9 cellular contexts compared by ENCODE assay signal in genomic region chr15:52082197-52083036, GRCh38. TPM values are rescaled to one million over a fixed set of nuclear protein-coding genes. Genes with fewer than 3 reads are reported as not detected.
A peak's percentile ranks its signal among the peaks of the same experiment; 100 is the strongest.
DNase-seq lines count a peak whose midpoint lies in the region; ATAC-seq and TF ChIP-seq lines count a peak whose summit lies in the region.
"Had no signal": no experiment of that assay in that cellular context is flagged by ENCODE, and none has a peak within 500 bp of the region (broad histone marks: within the 10 kb centered on the region; RNA-seq: fewer than 3 reads in every experiment).

No MANE protein-coding gene starts in this region.

- no peak overlapping the region for H3K27ac Mint-ChIP-seq in activated CD4-positive, alpha-beta T cell treated with anti-CD3 and anti-CD28 coated beads for 36 hours

- in situ Hi-C loops in brain microvascular endothelial cell (cut with HindIII; ENCODE audit: low pct_ligation_motif_present, low sequenced_read_pairs): no loop called here

- H3K9ac ChIP-seq in KMS-11: peak overlapping the region; percentile 53

- POLR2A ChIA-PET in activated CD4-positive, alpha-beta T cell treated with anti-CD3 and anti-CD28 coated beads for 36 hours (lab: Charles Lee): no interaction called here

- no peaks in the 10 kb centered on the region for H3K36me3 Mint-ChIP-seq in activated CD4-positive, alpha-beta T cell treated with anti-CD3 and anti-CD28 coated beads for 36 hours (ENCODE audit: low read depth)

- H3K36me3 ChIP-seq in KMS-11 (ENCODE audit: insufficient read depth) (no peaks in the 10 kb centered on the region), brain microvascular endothelial cell (replicated peaks) (no peaks in the 10 kb centered on the region)
- H3K36me3 ChIP-seq: esophagus muscularis mucosa had no signal

- no peak overlapping the region for H3K4me3 Mint-ChIP-seq in activated CD4-positive, alpha-beta T cell treated with anti-CD3 and anti-CD28 coated beads for 36 hours

- no peak for TF ChIP-seq CTCF in KMS-11 (conservative IDR thresholded peaks at IDR 0.05; ENCODE audit: low read depth, low read length)
- TF ChIP-seq CTCF in fibroblast of villous mesenchyme (IDR thresholded peaks at IDR 0.05; ENCODE audit: insufficient read depth, low read depth, low read length): peak; percentile 2
- no peak for TF ChIP-seq CTCF in brain microvascular endothelial cell (IDR thresholded peaks at IDR 0.05; ENCODE audit: low read depth, low read length, missing control alignments)

- H4K20me1 ChIP-seq in KMS-11 (ENCODE audit: insufficient read depth): no peaks in the 10 kb centered on the region

- H3K9me3 Mint-ChIP-seq in activated CD4-positive, alpha-beta T cell treated with anti-CD3 and anti-CD28 coated beads for 36 hours (ENCODE audit: low read depth): no peaks in the 10 kb centered on the region

- H3K4me1 Mint-ChIP-seq in activated CD4-positive, alpha-beta T cell treated with anti-CD3 and anti-CD28 coated beads for 36 hours: peaks cover 8% of the 10 kb centered on the region

- peak overlapping the region; percentile 74 for H3K4me2 ChIP-seq in KMS-11

- no peaks in the 10 kb centered on the region for H3K79me2 ChIP-seq in KMS-11 (ENCODE audit: insufficient read depth, low read depth)

- H3K27me3 ChIP-seq in KMS-11 (ENCODE audit: insufficient read depth, low read depth) (no peaks in the 10 kb centered on the region), brain microvascular endothelial cell (replicated peaks) (no peaks in the 10 kb centered on the region)

- H2AFZ ChIP-seq in KMS-11 (ENCODE audit: low read depth): peak overlapping the region; percentile 61

- CTCF ChIA-PET in activated CD4-positive, alpha-beta T cell treated with anti-CD3 and anti-CD28 coated beads for 36 hours (lab: Charles Lee): interaction anchor here (0.5 to 1.7 kb wide), 5 partner anchors 15 to 177 kb away, joined by 3 to 6 read pairs (median 3); no protein-coding TSS in a partner anchor

- H3K27ac ChIP-seq in KMS-11: peak overlapping the region; percentile 87
- no peak overlapping the region for H3K27ac ChIP-seq in brain microvascular endothelial cell
- H3K27ac ChIP-seq: esophagus muscularis mucosa had no signal

- ATAC-seq in GM18499 (IDR thresholded peaks at IDR 0.05; ENCODE audit: insufficient read depth, unreplicated experiment) (peak; percentile 70), GM21717 (IDR thresholded peaks at IDR 0.05; ENCODE audit: unreplicated experiment) (peak; percentile 68)
- ATAC-seq in activated CD4-positive, alpha-beta T cell treated with anti-CD3 and anti-CD28 coated beads for 36 hours: no peak

- H3K27me3 Mint-ChIP-seq in activated CD4-positive, alpha-beta T cell treated with anti-CD3 and anti-CD28 coated beads for 36 hours: no peaks in the 10 kb centered on the region

- intact Hi-C loops in activated CD4-positive, alpha-beta T cell treated with anti-CD3 and anti-CD28 coated beads for 36 hours (cut with DNase I, micrococcal nuclease): no loop called here

- peaks cover 57% of the 10 kb centered on the region for H3K4me1 ChIP-seq in KMS-11 (ENCODE audit: low read depth, poor library complexity, severe bottlenecking)

- H3K4me3 ChIP-seq in KMS-11 (IDR thresholded peaks at IDR 0.05; ENCODE audit: insufficient read depth, low read depth, low read length) (no peak overlapping the region), fibroblast of villous mesenchyme (ENCODE audit: low read depth, low read length) (no peak overlapping the region), brain microvascular endothelial cell (ENCODE audit: low read depth, low read length) (no peak overlapping the region)
- H3K4me3 ChIP-seq: esophagus muscularis mucosa had no signal

- DNase-seq in fibroblast of villous mesenchyme (ENCODE audit: low read depth) (peak; percentile 61), NCI-H1436 (lab: John Stamatoyannopoulos, UW) (no peak), COLO829 (ENCODE audit: low spot score) (no peak), brain microvascular endothelial cell (no peak)
- no peak for DNase-seq in activated CD4-positive, alpha-beta T cell treated with anti-CD3 and anti-CD28 coated beads for 36 hours

RNA-seq across cellular contexts. Expression of gene BCL2L10, which starts 30.2 kb away (rescaled TPM):
- 0.64 and 3.5 TPM in 2 replicates for total RNA-seq in fibroblast of villous mesenchyme
- not detected for total RNA-seq in activated CD4-positive, alpha-beta T cell treated with anti-CD3 and anti-CD28 coated beads for 36 hours
